ENCODE assay signal across 24 cellular contexts in genomic region chr3:186166036-186166435, GRCh38. TPM values are rescaled to one million over a fixed set of nuclear protein-coding genes. Genes with fewer than 3 reads are reported as not detected.
A peak's percentile ranks its signal among the peaks of the same experiment; 100 is the strongest.
DNase-seq lines count a peak whose midpoint lies in the region; ATAC-seq and TF ChIP-seq lines count a peak whose summit lies in the region.
"Had no signal": no experiment of that assay in that cellular context is flagged by ENCODE, and none has a peak within 500 bp of the region (broad histone marks: within the 10 kb centered on the region; RNA-seq: fewer than 3 reads in every experiment).

No MANE protein-coding gene starts in this region.

- TF ChIP-seq CTCF in fibroblast of villous mesenchyme (IDR thresholded peaks at IDR 0.05; ENCODE audit: insufficient read depth, low read depth, low read length) (no peak), uterus (IDR thresholded peaks at IDR 0.05) (no peak)

- intact Hi-C loops in uterus (cut with DNase I; ENCODE audit: low total_unique reads) = no loop called here

- H3K36me3 ChIP-seq in uterus = no peaks in the 10 kb centered on the region
- H3K36me3 ChIP-seq: BE2C had no signal

- H3K4me3 ChIP-seq in fibroblast of villous mesenchyme (ENCODE audit: low read depth, low read length) (no peak overlapping the region), uterus (no peak overlapping the region)

- no peak overlapping the region for H3K27ac ChIP-seq in uterus

- no peaks in the 10 kb centered on the region for H3K27me3 ChIP-seq in uterus
- H3K27me3 ChIP-seq: BE2C had no signal

- no peak for ATAC-seq in GM18517 (IDR thresholded peaks at IDR 0.05; ENCODE audit: unreplicated experiment)
- ATAC-seq in GM21619 (IDR thresholded peaks at IDR 0.05; ENCODE audit: unreplicated experiment) = no peak
- ATAC-seq: SK-N-SH treated with all-trans-retinoic acid at 6 μM for 48 hours had no signal

- no peak for TF ChIP-seq POLR2A in uterus (IDR thresholded peaks at IDR 0.05)

- no peaks in the 10 kb centered on the region for H3K4me1 ChIP-seq in uterus
- H3K4me1 ChIP-seq: BE2C had no signal

- H3K9me3 ChIP-seq in uterus = no peaks in the 10 kb centered on the region
- H3K9me3 ChIP-seq: BE2C had no signal

- DNase-seq in EH (ENCODE audit: low read depth) = peak; percentile 7
- DNase-seq in MV-4-11 (lab: John Stamatoyannopoulos, UW) = peak; percentile 16
- DNase-seq in RPMI7951 (ENCODE audit: low read depth) = peak; percentile 18
- DNase-seq in fibroblast of villous mesenchyme (ENCODE audit: low read depth) = peak; percentile 33
- DNase-seq in uterus = no peak
- no peak for DNase-seq in NCI-H128 (lab: John Stamatoyannopoulos, UW; ENCODE audit: unreplicated experiment)
- DNase-seq: BE2C; CD4-positive, CD25-positive, alpha-beta regulatory T cell; COR-L47; DMS 273 treated with DMSO at 0.1 percent for 48 hours; H9; IMR-90; Karpas-422; MM.1S; NCI-H1105; NCI-H1694; NCI-H2107; NCI-H226; NCI-H69; NK-92 treated with Interleukin-12 subunit alpha and Interleukin-12 subunit beta, amount 100 ng/mL, for 24 hours; Right ventricle myocardium superior had no signal

RNA-seq across cellular contexts. Expression of gene ETV5, which starts 57.1 kb away (rescaled TPM):
- total RNA-seq in RPMI7951 (2014; rRNA removed; shearing (Covaris generic)) = 81.2 and 96.5 TPM in 2 replicates
- total RNA-seq in fibroblast of villous mesenchyme (43.8 and 54.8 TPM in 2 replicates), uterus (10 to 100 TPM in 2 of 4 donors, 1 to 10 TPM in 2; 2.0 to 39.8 (median 13.8) TPM)
- total RNA-seq: CD4-positive, CD25-positive, alpha-beta regulatory T cell had no signal

Comparison
In these comparisons a context has a peak if more than half of its experiments do, and no peak if none do; other contexts are left out.
1. DNase-seq: peak in EH (single experiment), MV-4-11 (single experiment), RPMI7951 (single experiment) and fibroblast of villous mesenchyme (single experiment); none in uterus (0 of 2) and NCI-H128 (single experiment).